Comparison of ENCODE assay signal across 8 cellular contexts in genomic region chr9:38087934-38088925, GRCh38. TPM values are rescaled to one million over a fixed set of nuclear protein-coding genes. Genes with fewer than 3 reads are reported as not detected.
DNase-seq lines count a peak whose midpoint lies in the region; ATAC-seq, FAIRE-seq and TF ChIP-seq lines count a peak whose summit lies in the region.

No MANE protein-coding gene starts in this region.

- TF ChIP-seq CTCF in D721Med (IDR thresholded peaks at IDR 0.05; ENCODE audit: insufficient read depth, missing control alignments): peak; percentile 90

- peaks cover 15 to 22% of the 10 kb centered on the region in 2 donors for H3K27me3 Mint-ChIP-seq in natural killer cell treated with Interleukin-12 subunit alpha and Interleukin-12 subunit beta and Interleukin-15 and Interleukin-18, amount 100 ng/mL, for 72 hours
- no peaks in the 10 kb centered on the region for H3K27me3 Mint-ChIP-seq in stimulated activated naive CD8-positive, alpha-beta T cell treated with anti-CD3 and anti-CD28 coated beads, Interleukin-15, amount 100 ng/mL, for 72 hours

- no peak for FAIRE-seq in D721Med (lab: Jason Lieb, UNC)

- DNase-seq in D721Med (ENCODE audit: insufficient read length, low spot score) (no peak), NCI-H1930 (lab: John Stamatoyannopoulos, UW) (peak; percentile 58 to 59), epidermal melanocyte (ENCODE audit: insufficient read length, low spot score) (peak; percentile 68), SKM-1 treated with dmso at 0.1 percent for 144 hours (lab: John Stamatoyannopoulos, UW; ENCODE audit: unreplicated experiment) (no peak)
- peak in 2 of 3 experiments; percentile 56 to 72 for DNase-seq in activated CD8-positive, alpha-beta memory T cell treated with anti-CD3 and anti-CD28 coated beads for 48 hours (ENCODE audit: low read depth in 2 of 3, low spot score in 2 of 3)
- DNase-seq in natural killer cell treated with Interleukin-12 subunit alpha and Interleukin-12 subunit beta and Interleukin-15 and Interleukin-18, amount 100 ng/mL, for 72 hours (ENCODE audit: low spot score): peak; percentile 81
- DNase-seq in stimulated activated naive CD8-positive, alpha-beta T cell treated with anti-CD3 and anti-CD28 coated beads, Interleukin-15, amount 100 ng/mL, for 72 hours: peak; percentile 63 to 72

- ATAC-seq in GM21528 (IDR thresholded peaks at IDR 0.05; ENCODE audit: low FRiP score, unreplicated experiment): peak; percentile 55
- peak; percentile 77 to 83 for ATAC-seq in natural killer cell treated with Interleukin-12 subunit alpha and Interleukin-12 subunit beta and Interleukin-15 and Interleukin-18, amount 100 ng/mL, for 72 hours
- peak; percentile 65 for ATAC-seq in stimulated activated naive CD8-positive, alpha-beta T cell treated with anti-CD3 and anti-CD28 coated beads, Interleukin-15, amount 100 ng/mL, for 72 hours

- no peaks in the 10 kb centered on the region for H3K36me3 Mint-ChIP-seq in natural killer cell treated with Interleukin-12 subunit alpha and Interleukin-12 subunit beta and Interleukin-15 and Interleukin-18, amount 100 ng/mL, for 72 hours

- no peak overlapping the region for H3K4me3 Mint-ChIP-seq in natural killer cell treated with Interleukin-12 subunit alpha and Interleukin-12 subunit beta and Interleukin-15 and Interleukin-18, amount 100 ng/mL, for 72 hours
- no peak overlapping the region for H3K4me3 Mint-ChIP-seq in stimulated activated naive CD8-positive, alpha-beta T cell treated with anti-CD3 and anti-CD28 coated beads, Interleukin-15, amount 100 ng/mL, for 72 hours

- H3K9me3 Mint-ChIP-seq in natural killer cell treated with Interleukin-12 subunit alpha and Interleukin-12 subunit beta and Interleukin-15 and Interleukin-18, amount 100 ng/mL, for 72 hours: no peaks in the 10 kb centered on the region
- no peaks in the 10 kb centered on the region for H3K9me3 Mint-ChIP-seq in stimulated activated naive CD8-positive, alpha-beta T cell treated with anti-CD3 and anti-CD28 coated beads, Interleukin-15, amount 100 ng/mL, for 72 hours

- H3K27ac Mint-ChIP-seq in natural killer cell treated with Interleukin-12 subunit alpha and Interleukin-12 subunit beta and Interleukin-15 and Interleukin-18, amount 100 ng/mL, for 72 hours: no peak overlapping the region
- H3K27ac Mint-ChIP-seq in stimulated activated naive CD8-positive, alpha-beta T cell treated with anti-CD3 and anti-CD28 coated beads, Interleukin-15, amount 100 ng/mL, for 72 hours: peak overlapping the region in 1 of 2 donors; percentile 3

- H3K4me1 Mint-ChIP-seq in natural killer cell treated with Interleukin-12 subunit alpha and Interleukin-12 subunit beta and Interleukin-15 and Interleukin-18, amount 100 ng/mL, for 72 hours (ENCODE audit: low read depth in 2 of 2): peaks cover 3 to 7% of the 10 kb centered on the region in 2 donors
- H3K4me1 Mint-ChIP-seq in stimulated activated naive CD8-positive, alpha-beta T cell treated with anti-CD3 and anti-CD28 coated beads, Interleukin-15, amount 100 ng/mL, for 72 hours: no peaks in the 10 kb centered on the region

RNA-seq across cellular contexts. Expression of gene SHB, which starts 19.2 kb away (rescaled TPM):
- 1 to 10 TPM in 1 of 2 donors, under 1 TPM in 1; 0.14 to 1.6 TPM for total RNA-seq in natural killer cell treated with Interleukin-12 subunit alpha and Interleukin-12 subunit beta and Interleukin-15 and Interleukin-18, amount 100 ng/mL, for 72 hours

Comparison
In these comparisons a context has a peak if more than half of its experiments do, and no peak if none do; other contexts are left out.
1. DNase-seq: peak in NCI-H1930 (2 of 2), activated CD8-positive, alpha-beta memory T cell treated with anti-CD3 and anti-CD28 coated beads for 48 hours (2 of 3), epidermal melanocyte (single experiment), natural killer cell treated with Interleukin-12 subunit alpha and Interleukin-12 subunit beta and Interleukin-15 and Interleukin-18, amount 100 ng/mL, for 72 hours (single experiment) and stimulated activated naive CD8-positive, alpha-beta T cell treated with anti-CD3 and anti-CD28 coated beads, Interleukin-15, amount 100 ng/mL, for 72 hours (2 of 2); none in D721Med (single experiment) and SKM-1 treated with dmso at 0.1 percent for 144 hours (single experiment).
2. Peak in every context shown above with its lines, with median percentiles within 50 percentile points of each other: ATAC-seq.